33 cellular contexts compared by ENCODE assay signal in the genomic region with DNA sequence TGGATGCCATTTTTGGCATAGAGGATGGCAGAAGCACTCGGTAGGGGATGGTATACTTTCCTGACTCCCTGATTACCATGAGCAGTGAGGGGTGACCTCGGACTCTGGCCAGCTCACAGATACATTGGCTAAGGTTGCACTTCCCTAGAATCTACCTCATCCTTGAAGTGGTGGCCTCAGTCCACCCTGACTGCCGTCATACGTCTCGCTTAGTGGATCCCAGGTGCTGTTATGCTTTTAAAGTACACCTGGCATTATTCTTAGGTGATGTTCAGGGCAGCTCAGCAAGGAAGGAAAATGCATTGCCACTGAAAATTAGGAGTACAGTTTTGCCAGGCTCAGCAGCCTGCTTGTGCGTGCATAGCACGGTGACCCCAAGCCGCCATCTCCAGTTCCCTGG.
"Had no signal": no experiment of that assay in that cellular context is flagged by ENCODE, and none has a peak within 500 bp of the region (broad histone marks: within the 10 kb centered on the region; RNA-seq: fewer than 3 reads in every experiment).

No MANE protein-coding gene starts in this region.

- H3K4me3 Mint-ChIP-seq: immature natural killer cell; mesothelial cell of epicardium; naive B cell; natural killer cell; nephron progenitor cell; neural progenitor cell; stimulated activated naive CD8-positive, alpha-beta T cell treated with anti-CD3 and anti-CD28 coated beads, Interleukin-15, Interleukin-2, amounts not matched to agents 100 ng/mL and 50 ng/mL, for 24 hours had no signal

- H3K27ac Mint-ChIP-seq: mesothelial cell of epicardium; natural killer cell; nephron progenitor cell; neural progenitor cell; stimulated activated naive CD8-positive, alpha-beta T cell treated with anti-CD3 and anti-CD28 coated beads, Interleukin-15, Interleukin-2, amounts not matched to agents 100 ng/mL and 50 ng/mL, for 24 hours had no signal

- DNase-seq: hypothalamus; immature natural killer cell; kidney; left colon; left lung; lower lobe of right lung; mammary epithelial cell; mesendoderm; naive B cell; natural killer cell; nephron progenitor cell; pancreas; posterior cingulate gyrus; retina; right cardiac atrium; stimulated activated CD4-positive, alpha-beta T cell treated with anti-CD3 and anti-CD28 coated beads, Interleukin-12 subunit alpha, Interleukin-12 subunit beta, amount 100 ng/mL, for 4 hours; stimulated activated CD4-positive, alpha-beta T cell treated with anti-CD3 and anti-CD28 coated beads, Interleukin-15, amount 100 ng/mL, for 24 hours; stimulated activated CD4-positive, alpha-beta T cell treated with anti-CD3 and anti-CD28 coated beads, Interleukin-2, amount 100 ng/mL, for 24 hours; stimulated activated CD4-positive, alpha-beta T cell treated with anti-CD3 and anti-CD28 coated beads, Interleukin-4, amount 100 ng/mL, for 1 hour; stimulated activated naive CD4-positive, alpha-beta T cell; tibial artery; trophoblast cell; upper lobe of right lung had no signal

- H3K4me2 ChIP-seq: neural progenitor cell had no signal

- H2AFZ ChIP-seq: neural progenitor cell had no signal

- H3K4me1 ChIP-seq: left lung, lower lobe of right lung, neural progenitor cell, pancreas, prostate gland, suprapubic skin, tibial artery, upper lobe of right lung had no signal

- H3K4me3 ChIP-seq: left lung, lower lobe of right lung, neural progenitor cell, pancreas, prostate gland, skin epidermis, suprapubic skin, thoracic aorta, tibial artery, upper lobe of right lung had no signal

- H3K9ac ChIP-seq: neural progenitor cell had no signal

- ATAC-seq: left colon, left lung, lower lobe of right lung, natural killer cell, pancreas, right cardiac atrium, sciatic nerve, upper lobe of right lung had no signal

- H3K27me3 Mint-ChIP-seq: naive B cell had no signal

- H3K36me3 Mint-ChIP-seq: neural progenitor cell had no signal

- H3K9me3 Mint-ChIP-seq: immature natural killer cell, naive B cell, natural killer cell had no signal

- H3K27me3 ChIP-seq: neural progenitor cell, pancreas, suprapubic skin, upper lobe of right lung had no signal

- H3K27ac ChIP-seq: left lung, lower lobe of right lung, neural progenitor cell, pancreas, prostate gland, skin epidermis, suprapubic skin, thoracic aorta, tibial artery, upper lobe of right lung had no signal

- H3K4me1 Mint-ChIP-seq: immature natural killer cell had no signal

- H3K36me3 ChIP-seq: neural progenitor cell, prostate gland, thoracic aorta, tibial artery had no signal

- H3K9me3 ChIP-seq: left lung, lower lobe of right lung, pancreas, prostate gland, suprapubic skin, thoracic aorta, upper lobe of right lung had no signal

- FAIRE-seq: islet of Langerhans, kidney, pancreas, urothelium cell line had no signal
